In genomic region chr4:161555689-161556660, GRCh38 we compare ENCODE assay signal across 9 cellular contexts.
DNase-seq lines count a peak whose midpoint lies in the region; ATAC-seq lines count a peak whose summit lies in the region.
"Had no signal": no experiment of that assay in that cellular context is flagged by ENCODE, and none has a peak within 500 bp of the region (broad histone marks: within the 10 kb centered on the region; RNA-seq: fewer than 3 reads in every experiment).

No MANE protein-coding gene starts in this region.

- no peak overlapping the region for H3K4me3 ChIP-seq in SJCRH30
- no peak overlapping the region for H3K4me3 ChIP-seq in effector memory CD4-positive, alpha-beta T cell (ENCODE audit: insufficient read depth, low read depth, low read length, poor library complexity, severe bottlenecking)

- peak overlapping the region; percentile 59 for H3K27ac ChIP-seq in SJCRH30
- H3K27ac ChIP-seq in effector memory CD4-positive, alpha-beta T cell (ENCODE audit: insufficient read depth, low read length, poor library complexity, severe bottlenecking), result no peak overlapping the region

- peak; percentile 1 to 29 for DNase-seq in SJCRH30
- peak; percentile 75 for DNase-seq in non-pigmented ciliary epithelial cell (ENCODE audit: low read depth)
- no peak for DNase-seq in COR-L47 (lab: John Stamatoyannopoulos, UW)
- DNase-seq in germinal center (ENCODE audit: low spot score), result no peak
- DNase-seq in OCI-M2 (lab: John Stamatoyannopoulos, UW; ENCODE audit: unreplicated experiment), result no peak
- no peak for DNase-seq in effector memory CD4-positive, alpha-beta T cell
- DNase-seq: NCI-H1092 had no signal

- no peaks in the 10 kb centered on the region for H3K9me3 ChIP-seq in SJCRH30 (replicated peaks)
- H3K9me3 ChIP-seq in effector memory CD4-positive, alpha-beta T cell (ENCODE audit: control insufficient read depth, low read length), result no peaks in the 10 kb centered on the region

- H3K4me1 ChIP-seq in SJCRH30, result peaks cover 11% of the 10 kb centered on the region
- H3K4me1 ChIP-seq in effector memory CD4-positive, alpha-beta T cell (ENCODE audit: control insufficient read depth, insufficient read depth, low read length, poor library complexity, severe bottlenecking), result no peaks in the 10 kb centered on the region

- no peaks in the 10 kb centered on the region for H3K27me3 ChIP-seq in SJCRH30
- H3K27me3 ChIP-seq in effector memory CD4-positive, alpha-beta T cell (replicated peaks; ENCODE audit: control insufficient read depth, insufficient read depth, low read length, poor library complexity, severe bottlenecking), result no peaks in the 10 kb centered on the region

- H3K36me3 ChIP-seq in SJCRH30, result no peaks in the 10 kb centered on the region
- H3K36me3 ChIP-seq in effector memory CD4-positive, alpha-beta T cell (ENCODE audit: control insufficient read depth, insufficient read depth, low read length), result no peaks in the 10 kb centered on the region

- peak; percentile 82 for ATAC-seq in GM19023 (IDR thresholded peaks at IDR 0.05; ENCODE audit: unreplicated experiment)
- ATAC-seq in HG02943 (IDR thresholded peaks at IDR 0.05; ENCODE audit: low read depth, unreplicated experiment), result peak; percentile 83

Comparison
In these comparisons a context has a peak if more than half of its experiments do, and no peak if none do; other contexts are left out.
1. DNase-seq: peak in SJCRH30 (2 of 2) and non-pigmented ciliary epithelial cell (single experiment); none in COR-L47 (single experiment), germinal center (single experiment), OCI-M2 (single experiment) and effector memory CD4-positive, alpha-beta T cell (0 of 3).